Comparison of ENCODE assay signal across 22 cellular contexts in the genomic region with DNA sequence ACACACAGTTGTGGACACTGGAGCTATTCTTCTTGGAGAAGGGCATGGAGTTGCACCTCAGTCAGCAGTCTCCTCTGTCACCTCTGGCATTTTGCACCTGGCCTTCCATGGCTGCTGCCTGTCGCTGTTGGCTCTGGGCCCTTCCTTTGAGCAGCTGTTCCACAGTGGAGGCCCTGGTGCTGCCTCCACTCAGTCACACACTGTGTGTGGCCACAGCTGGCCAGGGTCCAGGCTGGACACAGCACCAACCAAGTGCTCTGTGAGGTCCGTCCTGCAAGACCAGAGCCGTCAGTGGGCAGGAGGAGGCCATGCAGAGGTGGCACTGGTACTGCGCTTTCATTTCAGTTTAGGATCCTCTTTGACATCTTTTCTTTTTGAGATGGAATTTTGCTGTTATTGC. TPM values are rescaled to one million over a fixed set of nuclear protein-coding genes. Genes with fewer than 3 reads are reported as not detected.
"Had no signal": no experiment of that assay in that cellular context is flagged by ENCODE, and none has a peak within 500 bp of the region (broad histone marks: within the 10 kb centered on the region; RNA-seq: fewer than 3 reads in every experiment).

No MANE protein-coding gene starts in this region.

- DNase-seq: activated B cell treated with CpG ODN at 0.5 μM for 24 hours; activated CD4-positive, alpha-beta T cell treated with anti-CD3 and anti-CD28 coated beads, Interleukin-2, amount 50 U/mL, for 1 hour; activated CD8-positive, alpha-beta T cell treated with anti-CD3 and anti-CD28 coated beads for 36 hours; activated gamma-delta T cell treated with Interleukin-2 at 50 U/mL for 16 hours; activated naive CD4-positive, alpha-beta T cell treated with anti-CD3 and anti-CD28 coated beads, Interleukin-2, amount 50 U/mL, for 16 hours; activated T-cell treated with anti-CD3 and anti-CD28 coated beads, Interleukin-2, amount 50 U/mL, for 4 hours; amniotic stem cell; brain microvascular endothelial cell; dorsolateral prefrontal cortex; effector memory CD4-positive, alpha-beta T cell; left lung; naive thymus-derived CD4-positive, alpha-beta T cell; nucleus accumbens; spleen; stimulated activated naive CD4-positive, alpha-beta T cell; T-helper 17 cell; tibial artery had no signal

- H3K9ac ChIP-seq: parathyroid adenoma had no signal

- H3K79me2 ChIP-seq: parathyroid adenoma had no signal

- H3K4me1 ChIP-seq: left lung, parathyroid adenoma, right atrium auricular region, spleen, suprapubic skin, tibial artery had no signal

- H3K36me3 ChIP-seq: brain microvascular endothelial cell, left lung, right atrium auricular region, spleen, suprapubic skin, tibial artery had no signal

- H2AFZ ChIP-seq: parathyroid adenoma had no signal

- ATAC-seq: activated CD8-positive, alpha-beta T cell treated with anti-CD3 and anti-CD28 coated beads for 36 hours; activated T-cell treated with anti-CD3 and anti-CD28 coated beads, Interleukin-2, amount 50 U/mL, for 4 hours; activated T-helper 17 cell treated with anti-CD3 and anti-CD28 coated beads, Interleukin-2, amount 50 U/mL, for 72 hours; naive thymus-derived CD4-positive, alpha-beta T cell; T-helper 17 cell had no signal

- H3K27me3 ChIP-seq: brain microvascular endothelial cell, right atrium auricular region, spleen, suprapubic skin had no signal

- H3K27ac ChIP-seq: brain microvascular endothelial cell, coronary artery, dorsolateral prefrontal cortex, left lung, parathyroid adenoma, right atrium auricular region, spleen, suprapubic skin, tibial artery had no signal

- H3K9me3 ChIP-seq: left lung, right atrium auricular region, spleen, suprapubic skin, tibial artery had no signal

- H3K4me3 ChIP-seq: coronary artery, dorsolateral prefrontal cortex, left lung, right atrium auricular region, spleen, suprapubic skin, tibial artery had no signal

RNA-seq across cellular contexts. Expression of gene RASD1, which starts 41.0 kb away (rescaled TPM):
- polyA plus RNA-seq: naive thymus-derived CD4-positive, alpha-beta T cell had no signal
